Comparison of ENCODE assay signal across 8 cellular contexts in the genomic region with DNA sequence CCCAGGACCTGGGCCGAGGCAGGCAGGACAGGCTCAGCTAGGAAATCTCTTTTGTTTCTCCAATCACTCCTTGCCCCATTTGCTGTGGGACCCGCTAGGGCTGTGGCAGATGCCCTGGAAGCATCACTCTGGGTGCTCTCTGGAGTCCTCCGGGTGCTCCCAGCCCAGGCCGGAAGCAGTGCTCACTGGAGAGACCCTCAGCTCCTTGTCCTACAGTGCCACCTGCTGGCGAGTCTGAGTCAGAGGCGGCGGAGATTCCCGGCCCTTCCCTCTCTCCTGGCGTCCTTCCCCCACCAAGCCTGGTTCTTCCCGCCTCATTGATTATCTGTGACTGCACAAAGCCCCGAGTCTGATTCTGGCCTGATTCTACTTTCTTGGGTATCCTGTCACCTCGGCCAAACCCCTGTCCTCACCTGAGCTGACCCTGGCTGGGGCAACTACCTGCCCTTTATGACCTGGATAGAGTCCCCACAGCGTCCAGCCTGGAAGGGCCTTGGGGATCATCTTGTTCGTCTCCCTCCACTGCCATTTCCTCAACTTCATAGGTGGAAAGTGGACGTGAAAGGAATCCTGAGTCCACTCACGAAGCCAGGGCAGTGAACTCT. TPM values are rescaled to one million over a fixed set of nuclear protein-coding genes. Genes with fewer than 3 reads are reported as not detected.
DNase-seq lines count a peak whose midpoint lies in the region; ATAC-seq and FAIRE-seq lines count a peak whose summit lies in the region.

No MANE protein-coding gene starts in this region.

- FAIRE-seq in RCC 7860 (lab: Jason Lieb, UNC), result no peak

- H3K9me3 ChIP-seq in right cardiac atrium (ENCODE audit: control insufficient read depth, low read length), result no peaks in the 10 kb centered on the region

- no peaks in the 10 kb centered on the region for H3K4me1 ChIP-seq in right cardiac atrium (ENCODE audit: control insufficient read depth, insufficient read depth, low read length)

- H3K4me3 ChIP-seq in right cardiac atrium (ENCODE audit: low read length), result no peak overlapping the region
- no peak overlapping the region for H3K4me3 ChIP-seq in skeletal muscle cell (ENCODE audit: low read depth, low read length)

- intact Hi-C loops in right cardiac atrium (cut with DNase I), result loop anchor here (2.0 to 10.0 kb wide), 4 partner anchors 66 to 163 kb away; a partner anchor contains a TSS

- no peak overlapping the region for H3K27ac ChIP-seq in right cardiac atrium (ENCODE audit: low read length)

- WGBS in right cardiac atrium, result 14% methylated on average over 16 of the region's 16 CpGs

- peak; percentile 81 to 82 for ATAC-seq in right cardiac atrium
- ATAC-seq in HG02623 (IDR thresholded peaks at IDR 0.05; ENCODE audit: unreplicated experiment), result no peak
- no peak for ATAC-seq in HG03571 (IDR thresholded peaks at IDR 0.05; ENCODE audit: unreplicated experiment)

- DNase-seq in EH (ENCODE audit: low read depth) (peak; percentile 79), KBM-7 (peak; percentile 71), RCC 7860 (ENCODE audit: low spot score) (peak; percentile 57), amygdala (lab: John Stamatoyannopoulos, UW) (peak in 48 of 56 donors; percentile 3 to 73 (median 28)), right cardiac atrium (peak; percentile 75 to 88 (median 87)), skeletal muscle cell (ENCODE audit: low read depth) (peak; percentile 27)

- no peaks in the 10 kb centered on the region for H3K27me3 ChIP-seq in right cardiac atrium (ENCODE audit: control insufficient read depth, insufficient read depth)

- in situ Hi-C loops in KBM-7 (cut with MboI; ENCODE audit: low pct_unique_long_range_greater_than_20kb, low sequenced_read_pairs), result no loop called here

RNA-seq across cellular contexts. Expression of a gene that starts 7.3 kb away (rescaled TPM):
- not detected for total RNA-seq in right cardiac atrium
- not detected for polyA plus RNA-seq in right cardiac atrium

Comparison
In these comparisons a context has a peak if more than half of its experiments do, and no peak if none do; other contexts are left out.
1. DNase-seq: peak in every context shown above with its lines; median percentile 87 in right cardiac atrium; 79 in EH; 71 in KBM-7; 57 in RCC 7860; 28 in amygdala; 27 in skeletal muscle cell.
2. ATAC-seq: peak in right cardiac atrium (2 of 2); none in HG02623 (single experiment) and HG03571 (single experiment).